Comparison of ENCODE assay signal across 11 cellular contexts in the genomic region with DNA sequence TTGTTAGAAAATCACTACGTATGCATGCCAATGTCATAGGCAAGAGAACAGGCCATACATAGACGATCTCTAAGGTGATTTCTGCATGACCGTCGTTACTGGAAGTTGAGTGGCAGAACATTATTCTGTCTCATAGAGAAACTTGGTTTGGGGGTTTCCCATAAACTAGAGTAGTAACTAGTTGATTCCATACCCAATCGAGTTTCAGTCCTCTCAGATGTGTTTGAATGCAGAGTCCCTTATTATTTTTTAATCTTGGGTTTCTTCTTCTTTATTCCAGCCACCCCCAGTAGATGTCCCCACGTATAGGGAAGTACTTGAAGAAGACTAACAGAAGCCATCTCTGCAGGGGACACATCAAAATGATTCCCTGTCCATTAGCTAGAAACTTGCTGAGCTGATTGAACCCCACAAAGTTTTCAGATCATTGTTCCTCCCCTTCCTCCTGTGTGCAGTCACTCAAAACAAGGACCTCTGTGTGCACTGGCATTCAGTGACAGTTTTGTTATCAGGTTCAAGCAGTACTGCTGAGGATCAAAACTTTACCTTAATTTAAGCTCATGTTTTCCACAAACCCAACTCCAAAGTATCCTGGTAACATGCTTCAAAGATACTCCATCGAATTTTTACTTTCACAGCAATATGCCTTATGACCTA.
DNase-seq lines count a peak whose midpoint lies in the region; ATAC-seq and TF ChIP-seq lines count a peak whose summit lies in the region.
"Had no signal": no experiment of that assay in that cellular context is flagged by ENCODE, and none has a peak within 500 bp of the region (broad histone marks: within the 10 kb centered on the region; RNA-seq: fewer than 3 reads in every experiment).

No MANE protein-coding gene starts in this region.

- peaks cover 3% of the 10 kb centered on the region for H3K27me3 Mint-ChIP-seq in activated CD4-positive, alpha-beta T cell treated with anti-CD3 and anti-CD28 coated beads for 36 hours
- H3K27me3 Mint-ChIP-seq in neural progenitor cell (ENCODE audit: insufficient read depth, low read depth): no peaks in the 10 kb centered on the region

- H3F3A ChIP-seq in neural progenitor cell (ENCODE audit: low read depth): no peaks in the 10 kb centered on the region

- H2AFZ ChIP-seq in neural progenitor cell (replicated peaks): peak overlapping the region; percentile 82

- no peaks in the 10 kb centered on the region for H3K9me3 Mint-ChIP-seq in activated CD4-positive, alpha-beta T cell treated with anti-CD3 and anti-CD28 coated beads for 36 hours (ENCODE audit: low read depth)
- H3K9me3 Mint-ChIP-seq in neural progenitor cell: peaks cover 7% of the 10 kb centered on the region

- H3K36me3 ChIP-seq in H7 (replicated peaks; ENCODE audit: control insufficient read depth, insufficient read depth, low read length) (no peaks in the 10 kb centered on the region), neural progenitor cell (no peaks in the 10 kb centered on the region), heart right ventricle (no peaks in the 10 kb centered on the region), uterus (no peaks in the 10 kb centered on the region)
- H3K36me3 ChIP-seq: SJSA1 had no signal

- H3K4me1 ChIP-seq in neural progenitor cell (no peaks in the 10 kb centered on the region), heart right ventricle (no peaks in the 10 kb centered on the region), uterus (no peaks in the 10 kb centered on the region)

- intact Hi-C loops in activated CD4-positive, alpha-beta T cell treated with anti-CD3 and anti-CD28 coated beads for 36 hours (cut with DNase I, micrococcal nuclease): loop anchor here (1.0 to 5.0 kb wide), 3 partner anchors 69 to 137 kb away; no protein-coding TSS in a partner anchor
- intact Hi-C loops in heart right ventricle (cut with DNase I) (no loop called here), head of caudate nucleus (cut with DNase I) (no loop called here), uterus (cut with DNase I; ENCODE audit: low total_unique reads) (no loop called here)

- no peaks in the 10 kb centered on the region for H3K9me3 ChIP-seq in neural progenitor cell (ENCODE audit: low read depth)
- no peaks in the 10 kb centered on the region for H3K9me3 ChIP-seq in heart right ventricle
- no peaks in the 10 kb centered on the region for H3K9me3 ChIP-seq in uterus
- H3K9me3 ChIP-seq: SJSA1 had no signal

- no peaks in the 10 kb centered on the region for H4K20me1 ChIP-seq in neural progenitor cell (ENCODE audit: low read depth)

- no peak for TF ChIP-seq CTCF in neural progenitor cell (IDR thresholded peaks at IDR 0.05)
- TF ChIP-seq CTCF in heart right ventricle (IDR thresholded peaks at IDR 0.05): no peak
- no peak for TF ChIP-seq CTCF in uterus (IDR thresholded peaks at IDR 0.05)

- no peaks in the 10 kb centered on the region for H3K36me3 Mint-ChIP-seq in activated CD4-positive, alpha-beta T cell treated with anti-CD3 and anti-CD28 coated beads for 36 hours (ENCODE audit: low read depth)
- H3K36me3 Mint-ChIP-seq in neural progenitor cell: no peaks in the 10 kb centered on the region

- no peak for TF ChIP-seq POLR2A in uterus (IDR thresholded peaks at IDR 0.05)

- POLR2A ChIA-PET in activated CD4-positive, alpha-beta T cell treated with anti-CD3 and anti-CD28 coated beads for 36 hours (lab: Charles Lee): interaction anchor here (1.1 kb wide), 1 partner anchor 685 kb away, joined by 3 read pairs; no protein-coding TSS in a partner anchor

- H3K4me3 ChIP-seq in H7 (ENCODE audit: insufficient read depth, low read depth, low read length): no peak overlapping the region
- H3K4me3 ChIP-seq in neural progenitor cell: no peak overlapping the region
- H3K4me3 ChIP-seq in heart right ventricle: no peak overlapping the region
- no peak overlapping the region for H3K4me3 ChIP-seq in uterus
- H3K4me3 ChIP-seq: SJSA1 had no signal

- 74 to 77% methylated on average over 7 of the region's 7 CpGs for WGBS in heart right ventricle, 2 donors

- no peaks in the 10 kb centered on the region for H3K79me2 ChIP-seq in neural progenitor cell (ENCODE audit: low read depth)

- H3K27ac ChIP-seq in neural progenitor cell (no peak overlapping the region), heart right ventricle (no peak overlapping the region), uterus (no peak overlapping the region)
- H3K27ac ChIP-seq: SJSA1 had no signal

- H3K27me3 ChIP-seq in H7 (ENCODE audit: control insufficient read depth, insufficient read depth, low read length): no peaks in the 10 kb centered on the region
- no peaks in the 10 kb centered on the region for H3K27me3 ChIP-seq in neural progenitor cell
- peaks cover 0 to 6% (median 0%) of the 10 kb centered on the region in 7 donors for H3K27me3 ChIP-seq in heart right ventricle
- no peaks in the 10 kb centered on the region for H3K27me3 ChIP-seq in uterus
- H3K27me3 ChIP-seq: SJSA1 had no signal

- H3K27ac Mint-ChIP-seq in activated CD4-positive, alpha-beta T cell treated with anti-CD3 and anti-CD28 coated beads for 36 hours: peak overlapping the region; percentile 60
- H3K27ac Mint-ChIP-seq in neural progenitor cell: no peak overlapping the region

- ATAC-seq in activated CD4-positive, alpha-beta T cell treated with anti-CD3 and anti-CD28 coated beads for 36 hours: peak; percentile 86
- no peak for ATAC-seq in heart right ventricle

- H3K9ac ChIP-seq in neural progenitor cell: no peak overlapping the region

- no peak overlapping the region for H3K4me3 Mint-ChIP-seq in activated CD4-positive, alpha-beta T cell treated with anti-CD3 and anti-CD28 coated beads for 36 hours
- H3K4me3 Mint-ChIP-seq in neural progenitor cell: no peak overlapping the region

- H3K4me1 Mint-ChIP-seq in activated CD4-positive, alpha-beta T cell treated with anti-CD3 and anti-CD28 coated beads for 36 hours: peaks cover 16% of the 10 kb centered on the region
- no peaks in the 10 kb centered on the region for H3K4me1 Mint-ChIP-seq in neural progenitor cell

- no peak overlapping the region for H3K4me2 ChIP-seq in neural progenitor cell

- CTCF ChIA-PET in activated CD4-positive, alpha-beta T cell treated with anti-CD3 and anti-CD28 coated beads for 36 hours (lab: Charles Lee): interaction anchor here (0.6 to 1.7 kb wide), 4 partner anchors 21 to 214 kb away, joined by 3 to 5 read pairs (median 3); no protein-coding TSS in a partner anchor

- DNase-seq in activated CD4-positive, alpha-beta T cell treated with anti-CD3 and anti-CD28 coated beads for 36 hours: peak; percentile 20
- no peak for DNase-seq in activated CD4-positive, alpha-beta T cell treated with anti-CD3 and anti-CD28 coated beads for 1 hour
- peak; percentile 39 for DNase-seq in H7
- peak; percentile 59 for DNase-seq in NAMALWA (ENCODE audit: low spot score)
- DNase-seq in neural progenitor cell (ENCODE audit: low spot score): no peak
- no peak for DNase-seq in heart right ventricle
- no peak for DNase-seq in head of caudate nucleus
- DNase-seq in uterus: no peak
- DNase-seq: amniotic stem cell, foreskin melanocyte had no signal

Comparison
In these comparisons a context has a peak if more than half of its experiments do, and no peak if none do; other contexts are left out.
1. DNase-seq: peak in activated CD4-positive, alpha-beta T cell treated with anti-CD3 and anti-CD28 coated beads for 36 hours (single experiment), H7 (single experiment) and NAMALWA (single experiment); none in activated CD4-positive, alpha-beta T cell treated with anti-CD3 and anti-CD28 coated beads for 1 hour (single experiment), neural progenitor cell (single experiment), heart right ventricle (0 of 2), head of caudate nucleus (0 of 42) and uterus (0 of 2).
2. intact Hi-C loops: an anchor here in activated CD4-positive, alpha-beta T cell treated with anti-CD3 and anti-CD28 coated beads for 36 hours (1.0 to 5.0 kb wide); none called in heart right ventricle, head of caudate nucleus and uterus.